In genomic region chr5:32630867-32631491, GRCh38 we compare ENCODE assay signal across 15 cellular contexts. TPM values are rescaled to one million over a fixed set of nuclear protein-coding genes. Genes with fewer than 3 reads are reported as not detected.
DNase-seq lines count a peak whose midpoint lies in the region; ATAC-seq and TF ChIP-seq lines count a peak whose summit lies in the region.
"Had no signal": no experiment of that assay in that cellular context is flagged by ENCODE, and none has a peak within 500 bp of the region (broad histone marks: within the 10 kb centered on the region; RNA-seq: fewer than 3 reads in every experiment).

No MANE protein-coding gene starts in this region.

- WGBS in liver, result 30% methylated on average over 5 of the region's 5 CpGs
- 86% methylated on average over 5 of the region's 5 CpGs for WGBS in suprapubic skin

- H3K4me1 ChIP-seq in ascending aorta (peaks cover 6 to 28% of the 10 kb centered on the region in 2 donors), liver (ENCODE audit: control insufficient read depth in 4 of 4, insufficient read depth in 4 of 4, low read length in 3 of 4) (peaks cover 14 to 61% (median 46%) of the 10 kb centered on the region in 4 donors), suprapubic skin (no peaks in the 10 kb centered on the region)
- H3K4me1 ChIP-seq: Caco-2 had no signal

- no peak for TF ChIP-seq EP300 in suprapubic skin (IDR thresholded peaks at IDR 0.05)

- intact Hi-C loops in ascending aorta (cut with DNase I), result no loop called here
- intact Hi-C loops in sciatic nerve (cut with DNase I), result no loop called here

- ATAC-seq in sciatic nerve, result peak; percentile 32
- ATAC-seq: A549, HCT116 had no signal

- peak; percentile 33 to 54 for TF ChIP-seq RAD21 in liver (IDR thresholded peaks at IDR 0.05)

- no peak overlapping the region for H3K4me3 ChIP-seq in ascending aorta
- H3K4me3 ChIP-seq in liver (ENCODE audit: low read depth in 1 of 3, low read length in 3 of 3), result no peak overlapping the region
- no peak overlapping the region for H3K4me3 ChIP-seq in suprapubic skin
- H3K4me3 ChIP-seq: A549, GM23248 had no signal

- DNase-seq in ascending aorta (ENCODE audit: low spot score in 2 of 2), result no peak
- no peak for DNase-seq in sciatic nerve (ENCODE audit: low spot score)
- no peak for DNase-seq in G401 (ENCODE audit: low spot score)
- DNase-seq in suprapubic skin (ENCODE audit: low spot score in 2 of 2), result no peak
- DNase-seq in T-helper 1 cell, result no peak
- DNase-seq in erythroblast (lab: John Stamatoyannopoulos, UW), result no peak
- DNase-seq: Caco-2; CD8-positive, alpha-beta memory T cell; DND-41; GF-D8; GM23248 had no signal

- no peak for TF ChIP-seq CTCF in ascending aorta (IDR thresholded peaks at IDR 0.05)
- TF ChIP-seq CTCF in liver (IDR thresholded peaks at IDR 0.05; ENCODE audit: low read depth, low read length, missing input control), result no peak
- TF ChIP-seq CTCF in suprapubic skin (IDR thresholded peaks at IDR 0.05), result no peak

- H3K36me3 ChIP-seq in ascending aorta (no peaks in the 10 kb centered on the region), liver (ENCODE audit: control insufficient read depth in 4 of 4, insufficient read depth in 3 of 4, low read depth in 1 of 4, low read length in 3 of 4) (no peaks in the 10 kb centered on the region), suprapubic skin (no peaks in the 10 kb centered on the region)

- in situ Hi-C loops in G401 (cut with HindIII; ENCODE audit: low sequenced_read_pairs), result no loop called here

- H3K9me3 ChIP-seq in ascending aorta, result no peaks in the 10 kb centered on the region
- no peaks in the 10 kb centered on the region for H3K9me3 ChIP-seq in liver (ENCODE audit: control insufficient read depth in 4 of 4, low read length in 3 of 4)
- no peaks in the 10 kb centered on the region for H3K9me3 ChIP-seq in suprapubic skin
- H3K9me3 ChIP-seq: A549, Caco-2 had no signal

- H3K27ac ChIP-seq in ascending aorta, result peak overlapping the region; percentile 67 to 85
- peak overlapping the region; percentile 75 to 82 for H3K27ac ChIP-seq in liver (ENCODE audit: low read depth in 1 of 2, low read length in 2 of 2)
- no peak overlapping the region for H3K27ac ChIP-seq in suprapubic skin
- H3K27ac ChIP-seq: A549, GM23248, HL-60 had no signal

- no peak overlapping the region for H3K9ac ChIP-seq in liver (ENCODE audit: low read depth in 1 of 2, low read length in 2 of 2)
- H3K9ac ChIP-seq: GM23248 had no signal

- H3K27me3 ChIP-seq in ascending aorta, result no peaks in the 10 kb centered on the region
- H3K27me3 ChIP-seq in liver (ENCODE audit: control insufficient read depth in 4 of 4, insufficient read depth in 4 of 4, low read length in 3 of 4), result no peaks in the 10 kb centered on the region
- H3K27me3 ChIP-seq in suprapubic skin, result no peaks in the 10 kb centered on the region

- TF ChIP-seq POLR2A in suprapubic skin (IDR thresholded peaks at IDR 0.05), result no peak
- TF ChIP-seq POLR2A in erythroblast (IDR thresholded peaks at IDR 0.05; ENCODE audit: low read length), result no peak

TF ChIP-seq in liver, 16 proteins besides CTCF, POLR2A, EP300 and RAD21:
- TF ChIP-seq ZBTB33 (IDR thresholded peaks at IDR 0.05), result peak; percentile 80
- peak; percentile 81 for TF ChIP-seq YY1 (IDR thresholded peaks at IDR 0.05)
- TF ChIP-seq FOXA1 (IDR thresholded peaks at IDR 0.05), result peak; percentile 82
- peak; percentile 91 to 92 for TF ChIP-seq HNF4A (conservative IDR thresholded peaks at IDR 0.05)
- TF ChIP-seq MAX (IDR thresholded peaks at IDR 0.05), result peak; percentile 78
- peak; percentile 87 to 93 for TF ChIP-seq RXRA (IDR thresholded peaks at IDR 0.05)
- peak; percentile 66 for TF ChIP-seq HNF4G (IDR thresholded peaks at IDR 0.05)
- TF ChIP-seq NR2F2 (IDR thresholded peaks at IDR 0.05), result peak; percentile 98
- TF ChIP-seq EGR1 (IDR thresholded peaks at IDR 0.05; ENCODE audit: low read depth in 2 of 2), result peak in 1 of 2 donors; percentile 57
- TF ChIP-seq JUND (IDR thresholded peaks at IDR 0.05), result peak; percentile 69 to 83
- peak in 1 of 2 donors; percentile 32 for TF ChIP-seq GABPA (IDR thresholded peaks at IDR 0.05 in 1 of 2, conservative IDR thresholded peaks at IDR 0.05 in 1 of 2)
- TF ChIP-seq ATF3 (IDR thresholded peaks at IDR 0.05), result peak; percentile 69
- peak; percentile 89 for TF ChIP-seq FOXA2 (IDR thresholded peaks at IDR 0.05)
- TF ChIP-seq SP1 (IDR thresholded peaks at IDR 0.05), result peak; percentile 93
- TF ChIP-seq REST (IDR thresholded peaks at IDR 0.05), result peak; percentile 38
- no peak for TF ChIP-seq TAF1 (conservative IDR thresholded peaks at IDR 0.05)

RNA-seq across cellular contexts. Expression of gene SUB1, which starts 45.6 kb away (rescaled TPM):
- total RNA-seq in ascending aorta, result 103 TPM
- 10 to 100 TPM; 51.8 to 57.6 TPM for total RNA-seq in liver
- polyA plus RNA-seq in liver, result 100 to 1,000 TPM in 1 of 2 donors, 10 to 100 TPM in 1; 62.9 to 238 TPM
- total RNA-seq in sciatic nerve, result 147 TPM
- 365 and 559 TPM in 2 replicates for total RNA-seq in G401 (2014; rRNA removed; shearing (Covaris generic))
- 100 to 1,000 TPM; 128 to 174 (median 137) TPM for total RNA-seq in suprapubic skin
